1 cellular context compared by ENCODE assay signal in the genomic region with DNA sequence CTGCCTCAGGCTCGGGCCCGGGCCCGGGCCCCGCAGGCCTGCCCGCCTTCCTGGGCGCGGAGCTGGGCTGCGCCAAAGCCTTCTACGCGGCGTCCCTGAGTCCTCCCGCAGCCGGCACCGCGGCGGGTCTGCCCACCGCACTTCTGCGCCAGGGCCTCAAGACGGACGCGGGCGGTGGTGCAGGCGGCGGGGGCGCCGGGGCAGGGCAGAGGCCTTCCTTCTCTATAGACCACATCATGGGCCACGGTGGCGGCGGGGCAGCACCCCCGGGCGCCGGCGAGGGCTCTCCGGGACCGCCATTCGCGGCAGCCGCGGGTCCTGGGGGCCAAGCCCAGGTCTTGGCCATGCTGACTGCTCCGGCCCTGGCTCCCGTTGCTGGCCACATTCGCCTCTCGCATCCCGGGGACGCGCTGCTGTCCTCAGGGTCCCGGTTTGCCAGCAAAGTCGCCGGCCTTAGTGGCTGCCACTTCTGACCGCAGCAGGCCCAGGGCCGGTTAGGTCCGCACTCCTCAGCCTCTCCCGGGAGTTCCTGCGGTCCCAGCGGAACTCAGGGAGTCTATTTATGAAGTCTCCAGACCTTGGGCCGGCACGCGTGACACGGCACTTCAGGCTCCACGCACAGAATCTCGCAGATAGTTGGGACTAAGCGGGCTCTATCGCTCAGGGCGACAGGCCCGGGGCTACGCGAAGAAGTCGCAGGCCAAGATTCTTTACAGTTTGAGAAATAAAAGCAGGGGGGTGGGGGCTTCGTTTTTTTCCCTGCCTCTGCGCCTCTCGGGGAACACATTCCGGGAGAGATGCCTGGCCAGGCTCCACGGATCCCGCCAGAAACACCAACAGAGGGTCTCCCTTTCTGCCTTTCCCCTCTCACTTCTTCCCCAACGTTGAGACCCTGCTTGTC.
TF ChIP-seq lines count a peak whose summit lies in the region.

No MANE protein-coding gene starts in this region.

TF ChIP-seq in K562, 482 proteins besides CTCF, POLR2A, EP300 and RAD21:
- TF ChIP-seq ARID1B (IDR thresholded peaks at IDR 0.05) (no peak), ZNF347 (CRISPR knock-in tag; IDR thresholded peaks at IDR 0.05; ENCODE audit: low read depth) (no peak), OTX1 (CRISPR knock-in tag; IDR thresholded peaks at IDR 0.05) (no peak), BMI1 (IDR thresholded peaks at IDR 0.05; ENCODE audit: low read length) (no peak), ZNF583 (CRISPR knock-in tag; IDR thresholded peaks at IDR 0.05) (no peak), NELFE (IDR thresholded peaks at IDR 0.05; ENCODE audit: insufficient read depth, insufficient read length) (no peak), IRF2 (CRISPR knock-in tag; IDR thresholded peaks at IDR 0.05) (no peak), SUPT5H (IDR thresholded peaks at IDR 0.05) (no peak), RBM14 (IDR thresholded peaks at IDR 0.05; ENCODE audit: borderline replicate concordance, insufficient read depth, low read depth, low read length) (0 out of 2 replicates have a peak, but pooled peaks have one; percentile 31), U2AF2 (optimal IDR thresholded peaks at IDR 0.05; ENCODE audit: low read depth, low read length) (no peak), HNRNPL (IDR thresholded peaks at IDR 0.05; ENCODE audit: low read depth, low read length) (peak; percentile 44; the same call in 1 of the 2 replicates)
- TF ChIP-seq, protein P1, sequence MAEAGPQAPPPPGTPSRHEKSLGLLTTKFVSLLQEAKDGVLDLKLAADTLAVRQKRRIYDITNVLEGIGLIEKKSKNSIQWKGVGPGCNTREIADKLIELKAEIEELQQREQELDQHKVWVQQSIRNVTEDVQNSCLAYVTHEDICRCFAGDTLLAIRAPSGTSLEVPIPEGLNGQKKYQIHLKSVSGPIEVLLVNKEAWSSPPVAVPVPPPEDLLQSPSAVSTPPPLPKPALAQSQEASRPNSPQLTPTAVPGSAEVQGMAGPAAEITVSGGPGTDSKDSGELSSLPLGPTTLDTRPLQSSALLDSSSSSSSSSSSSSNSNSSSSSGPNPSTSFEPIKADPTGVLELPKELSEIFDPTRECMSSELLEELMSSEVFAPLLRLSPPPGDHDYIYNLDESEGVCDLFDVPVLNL (CRISPR knock-in tag; IDR thresholded peaks at IDR 0.05; ENCODE audit: low read depth), result no peak
TF ChIP-seq in K562: peak in this region for 2.
